In genomic region chr6:122207061-122207460, GRCh38 we compare ENCODE assay signal across 26 cellular contexts.
"Had no signal": no experiment of that assay in that cellular context is flagged by ENCODE, and none has a peak within 500 bp of the region (broad histone marks: within the 10 kb centered on the region; RNA-seq: fewer than 3 reads in every experiment).

No MANE protein-coding gene starts in this region.

- H3K36me3 ChIP-seq: stomach, suprapubic skin, thoracic aorta, thyroid gland, tibial artery, tibial nerve, transverse colon, upper lobe of left lung, upper lobe of right lung, uterus, vagina had no signal

- DNase-seq: stimulated activated CD4-positive, alpha-beta T cell treated with anti-CD3 and anti-CD28 coated beads, Interleukin-2, amount 100 ng/mL, for 48 hours; stimulated activated CD4-positive, alpha-beta T cell treated with anti-CD3 and anti-CD28 coated beads, Interleukin-4, amount 100 ng/mL, for 1 hour; stimulated activated CD4-positive, alpha-beta T cell treated with anti-CD3 and anti-CD28 coated beads, Interleukin-4, amount 100 ng/mL, for 24 hours; stimulated activated CD4-positive, alpha-beta T cell treated with anti-CD3 and anti-CD28 coated beads, Interleukin-4, amount 100 ng/mL, for 4 hours; stimulated activated CD8-positive, alpha-beta memory T cell treated with anti-CD3 and anti-CD28 coated beads, Interleukin-4, amount 100 ng/mL, for 48 hours; stimulated activated naive B cell treated with anti-CD40 and anti-IgM and Interleukin-4, amounts not matched to agents 10 μg/mL and 1 μg/mL and 100 μg/mL, for 72 hours; stimulated activated naive CD4-positive, alpha-beta T cell; stimulated activated naive CD4-positive, alpha-beta T cell treated with Interleukin-2 at 50 U/mL for 16 hours; stimulated activated naive CD8-positive, alpha-beta T cell treated with anti-CD3 and anti-CD28 coated beads, Interleukin-15, amount 100 ng/mL, for 72 hours; stimulated activated naive CD8-positive, alpha-beta T cell treated with anti-CD3 and anti-CD28 coated beads, Interleukin-15, Interleukin-2, amounts not matched to agents 100 U/mL and 50 U/mL, for 24 hours; stomach; substantia nigra; testis; thyroid gland; tibial artery; transverse colon; upper lobe of left lung; upper lobe of right lung; uterus had no signal

- H3K27ac ChIP-seq: stomach, suprapubic skin, testis, thoracic aorta, thyroid gland, tibial artery, tibial nerve, transverse colon, upper lobe of left lung, upper lobe of right lung, uterus, vagina had no signal

- ATAC-seq: stimulated activated effector memory CD8-positive, alpha-beta T cell treated with anti-CD3 and anti-CD28 coated beads, Interleukin-12 subunit alpha, Interleukin-12 subunit beta, amount 100 ng/mL, for 72 hours; stimulated activated memory B cell treated with anti-CD40 and anti-IgM and Interleukin-4, amounts not matched to agents 10 μg/mL and 1 μg/mL and 100 μg/mL, for 72 hours; stimulated activated naive B cell treated with anti-CD40 and anti-IgM and Interleukin-4, amounts not matched to agents 10 μg/mL and 1 μg/mL and 100 μg/mL, for 72 hours; stimulated activated naive CD8-positive, alpha-beta T cell treated with anti-CD3 and anti-CD28 coated beads, Interleukin-15, amount 100 ng/mL, for 72 hours; stimulated activated naive CD8-positive, alpha-beta T cell treated with anti-CD3 and anti-CD28 coated beads, Interleukin-15, Interleukin-2, amounts not matched to agents 100 U/mL and 50 U/mL, for 24 hours; upper lobe of right lung had no signal

- H3K27me3 ChIP-seq: stomach, suprapubic skin, testis, thyroid gland, tibial artery, tibial nerve, transverse colon, upper lobe of left lung, upper lobe of right lung, uterus, vagina had no signal

- H3K4me3 ChIP-seq: stomach, suprapubic skin, testis, thoracic aorta, thyroid gland, tibial artery, tibial nerve, transverse colon, upper lobe of left lung, upper lobe of right lung, uterus, vagina had no signal

- FAIRE-seq: urothelium cell line had no signal

- H3K9me3 ChIP-seq: stomach, suprapubic skin, testis, thoracic aorta, thyroid gland, tibial artery, tibial nerve, transverse colon, upper lobe of left lung, upper lobe of right lung, uterus, vagina had no signal

- H3K4me1 ChIP-seq: stomach, suprapubic skin, testis, thyroid gland, tibial artery, tibial nerve, transverse colon, upper lobe of left lung, upper lobe of right lung, uterus, vagina had no signal
